ENCODE assay signal across 1 cellular context in genomic region chr3:29348311-29348710, GRCh38.
TF ChIP-seq lines count a peak whose summit lies in the region.

No MANE protein-coding gene starts in this region.

TF ChIP-seq in GM12878, 131 proteins besides CTCF, POLR2A, EP300 and RAD21 (continued from another document):
- TF ChIP-seq ELK1 (IDR thresholded peaks at IDR 0.05; ENCODE audit: low read depth, low read length), result no peak
- TF ChIP-seq GABPA (IDR thresholded peaks at IDR 0.05; ENCODE audit: low read depth), result no peak
- no peak for TF ChIP-seq EZH2 (IDR thresholded peaks at IDR 0.05; ENCODE audit: borderline replicate concordance, control insufficient read depth, low read depth, low read length)
- TF ChIP-seq NFIC (IDR thresholded peaks at IDR 0.05; ENCODE audit: low read depth, low read length), result no peak
